17 cellular contexts compared by ENCODE assay signal in the genomic region with DNA sequence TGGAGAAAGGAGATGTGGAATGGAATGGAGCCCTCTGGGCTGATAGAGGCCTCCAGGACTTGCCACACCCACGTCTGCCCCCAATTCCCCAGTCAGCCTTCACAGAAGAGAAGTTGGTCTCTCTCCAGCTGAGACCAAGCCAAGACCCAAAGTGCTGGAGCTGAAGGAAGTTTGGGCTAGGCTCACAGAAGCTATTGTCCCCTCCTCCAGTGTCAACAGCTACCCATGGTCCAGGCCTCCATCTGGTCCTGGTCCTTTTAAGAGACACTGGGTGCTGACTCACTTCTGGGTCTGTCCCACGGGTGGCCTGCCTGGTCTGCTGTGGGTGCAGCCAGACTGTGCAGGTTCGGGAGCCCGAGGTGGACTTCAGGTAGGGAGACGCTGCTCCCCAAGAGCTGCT.
DNase-seq lines count a peak whose midpoint lies in the region; ATAC-seq and TF ChIP-seq lines count a peak whose summit lies in the region.
"Had no signal": no experiment of that assay in that cellular context is flagged by ENCODE, and none has a peak within 500 bp of the region (broad histone marks: within the 10 kb centered on the region; RNA-seq: fewer than 3 reads in every experiment).

No MANE protein-coding gene starts in this region.

- TF ChIP-seq POLR2A in heart left ventricle (IDR thresholded peaks at IDR 0.05) = no peak
- TF ChIP-seq POLR2A in thyroid gland (IDR thresholded peaks at IDR 0.05) = no peak

- H3K36me3 Mint-ChIP-seq in immature natural killer cell = peaks cover 0 to 23% (median 0%) of the 10 kb centered on the region in 3 donors
- H3K36me3 Mint-ChIP-seq in natural killer cell treated with Interleukin-12 subunit alpha and Interleukin-12 subunit beta and Interleukin-15 and Interleukin-18, amount 100 ng/mL, for 72 hours = no peaks in the 10 kb centered on the region
- peaks cover 9% of the 10 kb centered on the region for H3K36me3 Mint-ChIP-seq in activated CD8-positive, alpha-beta T cell treated with anti-CD3 and anti-CD28 coated beads for 36 hours (ENCODE audit: low read depth)
- H3K36me3 Mint-ChIP-seq: CD14-positive monocyte had no signal

- WGBS in heart left ventricle, 4 donors = 67 to 89% (median 83%) methylated on average over 1 to 5 of the region's 5 CpGs
- WGBS in thyroid gland, 2 donors = 73 to 77% methylated on average over 3 to 4 of the region's 5 CpGs

- no peaks in the 10 kb centered on the region for H3K9me3 Mint-ChIP-seq in immature natural killer cell
- H3K9me3 Mint-ChIP-seq in natural killer cell treated with Interleukin-12 subunit alpha and Interleukin-12 subunit beta and Interleukin-15 and Interleukin-18, amount 100 ng/mL, for 72 hours = peaks cover 4% of the 10 kb centered on the region
- peaks cover 4% of the 10 kb centered on the region for H3K9me3 Mint-ChIP-seq in activated CD8-positive, alpha-beta T cell treated with anti-CD3 and anti-CD28 coated beads for 36 hours
- H3K9me3 Mint-ChIP-seq: CD8-positive, alpha-beta T cell had no signal

- POLR2A ChIA-PET in activated CD8-positive, alpha-beta T cell treated with anti-CD3 and anti-CD28 coated beads for 36 hours (lab: Charles Lee) = no interaction called here

- TF ChIP-seq CTCF in heart left ventricle (IDR thresholded peaks at IDR 0.05) (no peak), thyroid gland (IDR thresholded peaks at IDR 0.05) (no peak)
- TF ChIP-seq CTCF in activated CD8-positive, alpha-beta T cell treated with anti-CD3 and anti-CD28 coated beads for 36 hours (IDR thresholded peaks at IDR 0.05) = no peak

- H3K36me3 ChIP-seq in heart left ventricle (no peaks in the 10 kb centered on the region), thyroid gland (no peaks in the 10 kb centered on the region)

- ATAC-seq in Right ventricle myocardium inferior (no peak), heart left ventricle (no peak), HG03039 (IDR thresholded peaks at IDR 0.05; ENCODE audit: unreplicated experiment) (no peak), GM21529 (IDR thresholded peaks at IDR 0.05; ENCODE audit: unreplicated experiment) (no peak)
- ATAC-seq in natural killer cell treated with Interleukin-12 subunit alpha and Interleukin-12 subunit beta and Interleukin-15 and Interleukin-18, amount 100 ng/mL, for 72 hours = no peak
- ATAC-seq in activated CD8-positive, alpha-beta T cell treated with anti-CD3 and anti-CD28 coated beads for 36 hours = no peak
- ATAC-seq: CD8-positive, alpha-beta T cell had no signal

- H3K27me3 ChIP-seq in heart left ventricle = peaks cover 0 to 6% (median 0%) of the 10 kb centered on the region in 9 donors
- H3K27me3 ChIP-seq in thyroid gland = no peaks in the 10 kb centered on the region

- peaks cover 0 to 6% (median 4%) of the 10 kb centered on the region in 3 donors for H3K27me3 Mint-ChIP-seq in immature natural killer cell (ENCODE audit: low read depth in 3 of 3)
- no peaks in the 10 kb centered on the region for H3K27me3 Mint-ChIP-seq in natural killer cell treated with Interleukin-12 subunit alpha and Interleukin-12 subunit beta and Interleukin-15 and Interleukin-18, amount 100 ng/mL, for 72 hours
- no peaks in the 10 kb centered on the region for H3K27me3 Mint-ChIP-seq in activated CD8-positive, alpha-beta T cell treated with anti-CD3 and anti-CD28 coated beads for 36 hours

- peak overlapping the region; percentile 67 to 90 (median 80) for H3K27ac Mint-ChIP-seq in immature natural killer cell
- H3K27ac Mint-ChIP-seq in natural killer cell treated with Interleukin-12 subunit alpha and Interleukin-12 subunit beta and Interleukin-15 and Interleukin-18, amount 100 ng/mL, for 72 hours = peak overlapping the region; percentile 68 to 86
- H3K27ac Mint-ChIP-seq in activated CD8-positive, alpha-beta T cell treated with anti-CD3 and anti-CD28 coated beads for 36 hours = no peak overlapping the region
- H3K27ac Mint-ChIP-seq: CD14-positive monocyte had no signal

- CTCF ChIA-PET in activated CD8-positive, alpha-beta T cell treated with anti-CD3 and anti-CD28 coated beads for 36 hours (lab: Charles Lee) = no interaction called here

- H3K4me1 ChIP-seq in heart left ventricle (no peaks in the 10 kb centered on the region), thyroid gland (no peaks in the 10 kb centered on the region)

- intact Hi-C loops in Right ventricle myocardium inferior (cut with DNase I) = no loop called here
- intact Hi-C loops in heart left ventricle (cut with DNase I) = no loop called here
- intact Hi-C loops in activated CD8-positive, alpha-beta T cell treated with anti-CD3 and anti-CD28 coated beads for 36 hours (cut with micrococcal nuclease) = no loop called here
- intact Hi-C loops in thyroid gland (cut with DNase I) = no loop called here

- H3K4me3 ChIP-seq in heart left ventricle (no peak overlapping the region), thyroid gland (replicated peaks in 1 of 3) (no peak overlapping the region)

- DNase-seq in Right ventricle myocardium inferior (ENCODE audit: missing footprints) (peak; percentile 31), heart left ventricle (no peak), immature natural killer cell (no peak), thyroid gland (no peak)
- DNase-seq in natural killer cell treated with Interleukin-12 subunit alpha and Interleukin-12 subunit beta and Interleukin-15 and Interleukin-18, amount 100 ng/mL, for 72 hours (ENCODE audit: low spot score) = no peak
- no peak for DNase-seq in activated CD8-positive, alpha-beta T cell treated with anti-CD3 and anti-CD28 coated beads for 36 hours
- DNase-seq: CD8-positive, alpha-beta T cell; COR-L47; DMS153; DMS79 treated with DMSO at 0.1 percent for 48 hours; GF-D8; HCEC 1CT had no signal

- H3K9me3 ChIP-seq in heart left ventricle = peaks cover 0 to 11% (median 0%) of the 10 kb centered on the region in 12 donors
- no peaks in the 10 kb centered on the region for H3K9me3 ChIP-seq in thyroid gland

- H3K4me1 Mint-ChIP-seq in immature natural killer cell = peaks cover 50 to 63% of the 10 kb centered on the region in 2 donors
- peaks cover 29 to 51% of the 10 kb centered on the region in 2 donors for H3K4me1 Mint-ChIP-seq in natural killer cell treated with Interleukin-12 subunit alpha and Interleukin-12 subunit beta and Interleukin-15 and Interleukin-18, amount 100 ng/mL, for 72 hours (ENCODE audit: low read depth in 2 of 2)
- H3K4me1 Mint-ChIP-seq in activated CD8-positive, alpha-beta T cell treated with anti-CD3 and anti-CD28 coated beads for 36 hours (ENCODE audit: low read depth) = peaks cover 34% of the 10 kb centered on the region
- H3K4me1 Mint-ChIP-seq: CD14-positive monocyte had no signal

- peak overlapping the region in 3 of 5 donors; percentile 12 to 65 (median 33) for H3K4me3 Mint-ChIP-seq in immature natural killer cell
- H3K4me3 Mint-ChIP-seq in natural killer cell treated with Interleukin-12 subunit alpha and Interleukin-12 subunit beta and Interleukin-15 and Interleukin-18, amount 100 ng/mL, for 72 hours = peak overlapping the region; percentile 17
- no peak overlapping the region for H3K4me3 Mint-ChIP-seq in activated CD8-positive, alpha-beta T cell treated with anti-CD3 and anti-CD28 coated beads for 36 hours
- H3K4me3 Mint-ChIP-seq: CD14-positive monocyte; CD8-positive, alpha-beta T cell had no signal

- H3K27ac ChIP-seq in heart left ventricle (no peak overlapping the region), thyroid gland (no peak overlapping the region)
- H3K27ac ChIP-seq: 22Rv1, HL-60 had no signal
